In the genomic region with DNA sequence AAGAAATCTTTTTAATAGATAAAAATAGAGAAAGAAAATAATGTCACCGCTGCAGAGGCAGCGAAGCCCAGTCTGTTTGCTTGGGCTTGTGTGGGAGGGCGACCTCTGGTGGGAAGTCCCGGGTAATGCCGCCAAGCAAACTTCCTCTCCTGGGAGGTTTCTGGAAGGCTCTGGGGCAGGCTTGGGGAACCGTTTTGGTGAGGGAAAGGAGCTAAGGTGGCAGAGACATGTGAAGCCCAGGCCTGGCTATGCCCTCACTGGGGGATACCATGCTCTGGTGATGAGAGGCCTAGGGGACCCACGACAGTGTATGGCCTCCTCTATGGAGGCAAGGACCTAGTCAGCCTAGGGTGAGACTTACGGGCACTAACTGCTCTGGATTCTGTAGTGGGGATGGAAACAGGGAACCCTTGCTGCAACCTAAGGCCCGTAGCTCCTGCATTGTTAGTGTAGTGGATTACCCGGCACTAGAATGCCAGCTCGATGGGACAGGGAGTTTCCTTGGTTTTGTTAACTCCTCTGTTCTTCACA, we compare ENCODE assay signal across 8 cellular contexts.
A peak's percentile ranks its signal among the peaks of the same experiment; 100 is the strongest.
DNase-seq lines count a peak whose midpoint lies in the region; ATAC-seq and TF ChIP-seq lines count a peak whose summit lies in the region.

No MANE protein-coding gene starts in this region.

- ATAC-seq in RWPE2 (ENCODE audit: low read depth) (peak; percentile 83), gastrocnemius medialis (peak; percentile 81 to 89)

- TF ChIP-seq CTCF in RWPE2 (IDR thresholded peaks at IDR 0.05; ENCODE audit: poor library complexity, severe bottlenecking) (peak; percentile 91), gastrocnemius medialis (IDR thresholded peaks at IDR 0.05 in 4 of 5, conservative IDR thresholded peaks at IDR 0.05 in 1 of 5) (peak; percentile 73 to 96 (median 77))

- H3K27me3 ChIP-seq in RWPE2 (ENCODE audit: insufficient read depth, poor library complexity, severe bottlenecking) (no peaks in the 10 kb centered on the region), gastrocnemius medialis (no peaks in the 10 kb centered on the region)

- DNase-seq in COLO668 (lab: John Stamatoyannopoulos, UW; ENCODE audit: unreplicated experiment) (peak; percentile 41), GM19240 (ENCODE audit: insufficient read length, low spot score) (peak; percentile 35), HK-2 (ENCODE audit: unreplicated experiment) (peak; percentile 79), RWPE2 (ENCODE audit: low spot score) (no peak), astrocyte of the hippocampus (ENCODE audit: low read depth, low spot score) (peak; percentile 88), hepatic stellate cell (ENCODE audit: low spot score) (peak; percentile 80), gastrocnemius medialis (peak; percentile 53 to 65), mesenteric fat pad (ENCODE audit: low spot score) (no peak)

- TF ChIP-seq POLR2A in gastrocnemius medialis (IDR thresholded peaks at IDR 0.05): no peak

- in situ Hi-C loops in gastrocnemius medialis (cut with MboI; ENCODE audit: low sequenced_read_pairs in 4 of 4): loop anchor here (10.0 to 25.0 kb wide), 2 partner anchors 642 to 649 kb away; no protein-coding TSS in a partner anchor

- no peaks in the 10 kb centered on the region for H3K36me3 ChIP-seq in RWPE2 (ENCODE audit: low read depth)
- no peaks in the 10 kb centered on the region for H3K36me3 ChIP-seq in gastrocnemius medialis

- H3K4me1 ChIP-seq in RWPE2 (ENCODE audit: insufficient read depth, poor library complexity, severe bottlenecking): no peaks in the 10 kb centered on the region
- H3K4me1 ChIP-seq in gastrocnemius medialis: peaks cover 6 to 14% of the 10 kb centered on the region in 2 donors

- H3K27ac ChIP-seq in RWPE2 (ENCODE audit: poor library complexity, severe bottlenecking) (no peak overlapping the region), gastrocnemius medialis (peak overlapping the region in 2 of 4 donors; percentile 42 to 50)

- peaks cover 4% of the 10 kb centered on the region for H3K9me3 ChIP-seq in RWPE2 (ENCODE audit: severe bottlenecking)
- H3K9me3 ChIP-seq in gastrocnemius medialis: no peaks in the 10 kb centered on the region

- intact Hi-C loops in gastrocnemius medialis (cut with DNase I; ENCODE audit: low total_unique reads): loop anchor here (1.0 kb wide), 2 partner anchors 636 to 641 kb away; no protein-coding TSS in a partner anchor

- H3K4me3 ChIP-seq in RWPE2 (ENCODE audit: severe bottlenecking) (no peak overlapping the region), gastrocnemius medialis (peak overlapping the region; percentile 29 to 55 (median 38))

Comparison
In these comparisons a context has a peak if more than half of its experiments do, and no peak if none do; other contexts are left out.
1. DNase-seq: peak in COLO668 (single experiment), GM19240 (single experiment), HK-2 (single experiment), astrocyte of the hippocampus (single experiment), hepatic stellate cell (single experiment) and gastrocnemius medialis (2 of 2); none in RWPE2 (single experiment) and mesenteric fat pad (single experiment).